ENCODE assay signal across 22 cellular contexts in the genomic region with DNA sequence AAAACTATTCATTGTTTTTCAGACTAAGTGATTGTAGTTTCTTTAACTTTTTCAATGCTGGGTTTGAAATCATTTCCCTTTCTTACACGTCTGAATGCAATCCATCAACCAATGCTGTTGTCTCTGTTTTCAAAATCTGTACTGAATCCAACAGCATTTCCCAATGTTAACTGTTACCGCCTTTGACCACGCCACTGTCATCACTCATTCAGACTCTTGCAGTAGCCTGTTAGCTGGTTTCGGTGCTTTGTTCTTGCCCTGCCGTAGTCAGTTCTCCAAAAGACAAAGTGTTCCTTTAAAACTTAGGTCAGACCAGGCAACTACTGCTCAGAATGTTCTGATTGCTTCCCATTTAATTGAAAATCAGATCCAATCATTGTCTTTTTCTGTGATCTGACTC.
DNase-seq lines count a peak whose midpoint lies in the region; ATAC-seq, FAIRE-seq and TF ChIP-seq lines count a peak whose summit lies in the region.
"Had no signal": no experiment of that assay in that cellular context is flagged by ENCODE, and none has a peak within 500 bp of the region (broad histone marks: within the 10 kb centered on the region; RNA-seq: fewer than 3 reads in every experiment).

No MANE protein-coding gene starts in this region.

- H3K27ac ChIP-seq in uterus, result no peak overlapping the region
- H3K27ac ChIP-seq in HepG2 (ENCODE audit: extremely low read length, insufficient read depth, low read length), result no peak overlapping the region
- H3K27ac ChIP-seq: ascending aorta, coronary artery, gastrocnemius medialis, tibial artery, VCaP had no signal

- WGBS in HepG2 (ENCODE audit: low lambda C conversion rate), result 14% methylated on average over 5 of the region's 5 CpGs

- POLR2A ChIA-PET in HepG2 (lab: Yijun Ruan, JAX), result no interaction called here

- H3K4me3 ChIP-seq in uterus (no peak overlapping the region), HepG2 (replicated peaks in 1 of 3; ENCODE audit: insufficient read depth in 1 of 3, low read depth in 2 of 3, low read length in 3 of 3) (no peak overlapping the region)
- H3K4me3 ChIP-seq: ascending aorta, coronary artery, gastrocnemius medialis, GM23338, mucosa of descending colon, tibial artery had no signal

- peaks cover 2% of the 10 kb centered on the region for H3K27me3 Mint-ChIP-seq in HFFc6 (ENCODE audit: insufficient read depth)
- H3K27me3 Mint-ChIP-seq: activated CD4-positive, alpha-beta memory T cell treated with anti-CD3 and anti-CD28 coated beads for 36 hours; activated naive CD4-positive, alpha-beta T cell treated with anti-CD3 and anti-CD28 coated beads, Interleukin-2, amount 10 ng/mL, durations not matched to agents 7 days and 5 days; stimulated activated naive B cell treated with anti-CD40 and anti-IgM and Interleukin-4, amounts not matched to agents 10 μg/mL and 1 μg/mL and 100 μg/mL, for 72 hours had no signal

- no peaks in the 10 kb centered on the region for H3K9me3 Mint-ChIP-seq in HFFc6
- H3K9me3 Mint-ChIP-seq: GM23338 had no signal

- no peak for FAIRE-seq in HepG2 (lab: Jason Lieb, UNC)
- FAIRE-seq: G401.6, GM12892 had no signal

- no peak overlapping the region for H2AFZ ChIP-seq in HepG2 (ENCODE audit: low read length)
- H2AFZ ChIP-seq: GM23338 had no signal

- no peak for TF ChIP-seq POLR2A in uterus (IDR thresholded peaks at IDR 0.05)
- TF ChIP-seq POLR2A in HepG2 (IDR thresholded peaks at IDR 0.05; ENCODE audit: insufficient read depth in 1 of 2, low read depth in 2 of 2, low read length in 2 of 2), result no peak

- no peak for ATAC-seq in HepG2
- ATAC-seq: gastrocnemius medialis; GM23338; mucosa of descending colon; stimulated activated naive B cell treated with anti-CD40 and anti-IgM and Interleukin-4, amounts not matched to agents 10 μg/mL and 1 μg/mL and 100 μg/mL, for 72 hours had no signal

- CTCF ChIA-PET in HepG2 (lab: Yijun Ruan, JAX; ENCODE audit: low intra/inter-chr PET ratio, low total read pairs), result no interaction called here

- H4K20me1 ChIP-seq in HepG2 (ENCODE audit: insufficient read depth, low read length), result no peaks in the 10 kb centered on the region

- TF ChIP-seq CTCF in HFFc6 (IDR thresholded peaks at IDR 0.05), result no peak
- TF ChIP-seq CTCF in uterus (IDR thresholded peaks at IDR 0.05), result no peak
- TF ChIP-seq CTCF in HepG2 (CRISPR knock-in tag; IDR thresholded peaks at IDR 0.05), result no peak

- peak overlapping the region; percentile 89 for H3K27ac Mint-ChIP-seq in HFFc6
- H3K27ac Mint-ChIP-seq: activated CD4-positive, alpha-beta memory T cell treated with anti-CD3 and anti-CD28 coated beads for 36 hours; activated naive CD4-positive, alpha-beta T cell treated with anti-CD3 and anti-CD28 coated beads, Interleukin-2, amount 10 ng/mL, durations not matched to agents 7 days and 5 days; stimulated activated naive B cell treated with anti-CD40 and anti-IgM and Interleukin-4, amounts not matched to agents 10 μg/mL and 1 μg/mL and 100 μg/mL, for 72 hours had no signal

- peaks cover 82% of the 10 kb centered on the region for H3K4me1 Mint-ChIP-seq in HFFc6 (ENCODE audit: low read depth)
- H3K4me1 Mint-ChIP-seq: activated naive CD4-positive, alpha-beta T cell treated with anti-CD3 and anti-CD28 coated beads, Interleukin-2, amount 10 ng/mL, durations not matched to agents 7 days and 5 days had no signal

- DNase-seq in ACHN, result peak; percentile 28
- no peak for DNase-seq in HFFc6
- peak; percentile 79 for DNase-seq in amniotic epithelial cell (ENCODE audit: low read depth)
- peak; percentile 42 for DNase-seq in iris pigment epithelial cell (ENCODE audit: low read depth)
- no peak for DNase-seq in uterus
- DNase-seq in NCI-H2227 (lab: John Stamatoyannopoulos, UW; ENCODE audit: unreplicated experiment), result no peak
- no peak for DNase-seq in HepG2 (ENCODE audit: low spot score)
- DNase-seq in AML-193 (lab: John Stamatoyannopoulos, UW), result no peak
- DNase-seq: activated CD4-positive, alpha-beta memory T cell treated with anti-CD3 and anti-CD28 coated beads for 36 hours; activated naive CD4-positive, alpha-beta T cell treated with anti-CD3 and anti-CD28 coated beads, Interleukin-2, amount 10 ng/mL, durations not matched to agents 7 days and 5 days; gastrocnemius medialis; mucosa of descending colon; NCI-H1694 treated with DMSO at 0.1 percent for 48 hours; retina; stimulated activated naive B cell treated with anti-CD40 and anti-IgM and Interleukin-4, amounts not matched to agents 10 μg/mL and 1 μg/mL and 100 μg/mL, for 72 hours; tibial artery had no signal

- H3K36me3 ChIP-seq in uterus (no peaks in the 10 kb centered on the region), HepG2 (replicated peaks in 1 of 2; ENCODE audit: control insufficient read depth in 1 of 2, insufficient read depth in 2 of 2, low read length in 2 of 2) (no peaks in the 10 kb centered on the region)
- H3K36me3 ChIP-seq: ascending aorta, gastrocnemius medialis, tibial artery had no signal

- H3K27me3 ChIP-seq in uterus, result no peaks in the 10 kb centered on the region
- no peaks in the 10 kb centered on the region for H3K27me3 ChIP-seq in HepG2 (ENCODE audit: control insufficient read depth in 1 of 2, insufficient read depth in 2 of 2, low read length in 2 of 2)
- H3K27me3 ChIP-seq: ascending aorta, gastrocnemius medialis, tibial artery had no signal

- H3K9me3 ChIP-seq in uterus (no peaks in the 10 kb centered on the region), HepG2 (ENCODE audit: low read length) (no peaks in the 10 kb centered on the region)
- H3K9me3 ChIP-seq: ascending aorta, gastrocnemius medialis, mucosa of descending colon, tibial artery had no signal

- no peaks in the 10 kb centered on the region for H3K4me1 ChIP-seq in uterus
- no peaks in the 10 kb centered on the region for H3K4me1 ChIP-seq in HepG2 (ENCODE audit: insufficient read depth, low read length)
- H3K4me1 ChIP-seq: ascending aorta, gastrocnemius medialis had no signal

- no peak for TF ChIP-seq EP300 in HepG2 (IDR thresholded peaks at IDR 0.05; ENCODE audit: low read depth in 2 of 2, low read length in 2 of 2)
- TF ChIP-seq EP300 in HepG2 (CRISPR knock-in tag; IDR thresholded peaks at IDR 0.05; ENCODE audit: borderline replicate concordance), result no peak

- H3K79me2 ChIP-seq in HepG2 (ENCODE audit: insufficient read depth, low read length), result no peaks in the 10 kb centered on the region

- intact Hi-C loops in uterus (cut with DNase I; ENCODE audit: low total_unique reads), result no loop called here
- intact Hi-C loops in HepG2 (cut with micrococcal nuclease; ENCODE audit: unreplicated experiment), result no loop called here

- peak overlapping the region; percentile 77 for H3K4me3 Mint-ChIP-seq in HFFc6
- H3K4me3 Mint-ChIP-seq: activated CD4-positive, alpha-beta memory T cell treated with anti-CD3 and anti-CD28 coated beads for 36 hours; activated naive CD4-positive, alpha-beta T cell treated with anti-CD3 and anti-CD28 coated beads, Interleukin-2, amount 10 ng/mL, durations not matched to agents 7 days and 5 days; GM23338; stimulated activated naive B cell treated with anti-CD40 and anti-IgM and Interleukin-4, amounts not matched to agents 10 μg/mL and 1 μg/mL and 100 μg/mL, for 72 hours had no signal

- BruUV-seq in HepG2 (replicated peaks; lab: Mats Ljungman, UMichigan), result no TSS peak

- H3K4me2 ChIP-seq in HepG2 (ENCODE audit: low read depth, low read length), result no peak overlapping the region
- H3K4me2 ChIP-seq: GM23338 had no signal

- no peaks in the 10 kb centered on the region; the same call in none of the 2 replicates for H3K36me3 Mint-ChIP-seq in HFFc6 (ENCODE audit: low read depth)
- H3K36me3 Mint-ChIP-seq: activated CD4-positive, alpha-beta memory T cell treated with anti-CD3 and anti-CD28 coated beads for 36 hours; activated naive CD4-positive, alpha-beta T cell treated with anti-CD3 and anti-CD28 coated beads, Interleukin-2, amount 10 ng/mL, durations not matched to agents 7 days and 5 days; stimulated activated naive B cell treated with anti-CD40 and anti-IgM and Interleukin-4, amounts not matched to agents 10 μg/mL and 1 μg/mL and 100 μg/mL, for 72 hours had no signal

- TF ChIP-seq RAD21 in HepG2 (CRISPR knock-in tag; IDR thresholded peaks at IDR 0.05), result no peak

- no peak overlapping the region for H3K9ac ChIP-seq in HepG2 (ENCODE audit: insufficient read depth, low read depth, low read length)

- in situ Hi-C loops in ACHN (cut with HindIII; ENCODE audit: low pct_ligation_motif_present, low pct_unique_long_range_greater_than_20kb, low sequenced_read_pairs) (no loop called here), HepG2 (cut with HindIII; ENCODE audit: extremely low pct_ligation_motif_present, low pct_unique_long_range_greater_than_20kb) (no loop called here)

TF ChIP-seq in HepG2, 621 proteins besides CTCF, POLR2A, EP300 and RAD21:
- TF ChIP-seq, protein P1, sequence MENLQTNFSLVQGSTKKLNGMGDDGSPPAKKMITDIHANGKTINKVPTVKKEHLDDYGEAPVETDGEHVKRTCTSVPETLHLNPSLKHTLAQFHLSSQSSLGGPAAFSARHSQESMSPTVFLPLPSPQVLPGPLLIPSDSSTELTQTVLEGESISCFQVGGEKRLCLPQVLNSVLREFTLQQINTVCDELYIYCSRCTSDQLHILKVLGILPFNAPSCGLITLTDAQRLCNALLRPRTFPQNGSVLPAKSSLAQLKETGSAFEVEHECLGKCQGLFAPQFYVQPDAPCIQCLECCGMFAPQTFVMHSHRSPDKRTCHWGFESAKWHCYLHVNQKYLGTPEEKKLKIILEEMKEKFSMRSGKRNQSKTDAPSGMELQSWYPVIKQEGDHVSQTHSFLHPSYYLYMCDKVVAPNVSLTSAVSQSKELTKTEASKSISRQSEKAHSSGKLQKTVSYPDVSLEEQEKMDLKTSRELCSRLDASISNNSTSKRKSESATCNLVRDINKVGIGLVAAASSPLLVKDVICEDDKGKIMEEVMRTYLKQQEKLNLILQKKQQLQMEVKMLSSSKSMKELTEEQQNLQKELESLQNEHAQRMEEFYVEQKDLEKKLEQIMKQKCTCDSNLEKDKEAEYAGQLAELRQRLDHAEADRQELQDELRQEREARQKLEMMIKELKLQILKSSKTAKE (CRISPR knock-in tag; IDR thresholded peaks at IDR 0.05; ENCODE audit: borderline replicate concordance), result no peak
- TF ChIP-seq, protein P2, sequence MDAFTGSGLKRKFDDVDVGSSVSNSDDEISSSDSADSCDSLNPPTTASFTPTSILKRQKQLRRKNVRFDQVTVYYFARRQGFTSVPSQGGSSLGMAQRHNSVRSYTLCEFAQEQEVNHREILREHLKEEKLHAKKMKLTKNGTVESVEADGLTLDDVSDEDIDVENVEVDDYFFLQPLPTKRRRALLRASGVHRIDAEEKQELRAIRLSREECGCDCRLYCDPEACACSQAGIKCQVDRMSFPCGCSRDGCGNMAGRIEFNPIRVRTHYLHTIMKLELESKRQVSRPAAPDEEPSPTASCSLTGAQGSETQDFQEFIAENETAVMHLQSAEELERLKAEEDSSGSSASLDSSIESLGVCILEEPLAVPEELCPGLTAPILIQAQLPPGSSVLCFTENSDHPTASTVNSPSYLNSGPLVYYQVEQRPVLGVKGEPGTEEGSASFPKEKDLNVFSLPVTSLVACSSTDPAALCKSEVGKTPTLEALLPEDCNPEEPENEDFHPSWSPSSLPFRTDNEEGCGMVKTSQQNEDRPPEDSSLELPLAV (CRISPR knock-in tag; conservative IDR thresholded peaks at IDR 0.05; ENCODE audit: low read depth), result no peak
- TF ChIP-seq ZSCAN21 (CRISPR knock-in tag; IDR thresholded peaks at IDR 0.05; ENCODE audit: borderline replicate concordance), result no peak

Comparison
In these comparisons a context has a peak if more than half of its experiments do, and no peak if none do; other contexts are left out.
1. DNase-seq: peak in ACHN (single experiment), amniotic epithelial cell (single experiment) and iris pigment epithelial cell (single experiment); none in HFFc6 (single experiment), uterus (0 of 2), NCI-H2227 (single experiment), HepG2 (single experiment) and AML-193 (0 of 2).